In the genomic region with DNA sequence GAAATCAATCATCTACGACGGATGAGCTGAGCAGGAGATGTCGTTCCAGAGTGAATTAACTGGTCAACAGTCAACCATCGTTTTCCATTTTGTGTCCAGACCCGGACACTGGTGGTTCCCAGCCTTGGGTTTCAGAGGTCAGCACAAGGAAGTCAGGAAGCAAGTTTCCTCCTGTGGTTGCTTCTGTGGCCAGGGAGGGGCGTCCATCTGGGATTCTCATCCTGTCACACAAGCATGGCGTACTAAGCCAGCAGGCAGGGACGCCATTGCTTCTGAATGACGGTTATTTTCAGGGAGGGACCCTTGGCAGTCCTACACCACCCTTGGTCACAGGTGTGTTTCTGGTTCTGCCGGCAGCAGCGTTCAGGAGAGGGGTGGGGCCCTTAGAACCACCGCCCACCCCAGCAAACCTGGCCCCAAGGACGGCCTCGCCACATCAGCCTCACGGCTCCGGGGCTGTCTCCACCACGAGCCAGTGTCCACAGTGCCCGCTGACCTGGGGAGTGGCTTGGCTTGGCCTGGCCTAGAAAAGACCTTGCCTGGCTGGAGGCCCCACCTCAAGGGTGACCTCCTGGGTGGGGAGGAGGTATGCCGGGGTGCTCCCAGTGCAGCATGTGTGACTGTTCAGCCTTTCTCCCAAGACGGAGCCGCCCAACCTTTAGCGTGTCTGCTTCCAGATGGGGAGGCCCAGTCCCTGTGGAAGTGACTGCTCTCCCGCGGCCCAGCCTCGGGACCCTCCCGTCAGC, we compare ENCODE assay signal across 1 cellular context.
TF ChIP-seq lines count a peak whose summit lies in the region.

No MANE protein-coding gene starts in this region.

TF ChIP-seq in K562, 482 proteins besides CTCF, POLR2A, EP300 and RAD21:
- TF ChIP-seq POLR2G (IDR thresholded peaks at IDR 0.05; ENCODE audit: low read depth, low read length) (0 out of 2 replicates have a peak, but pooled peaks have one; percentile 25), ZBTB34 (CRISPR knock-in tag; IDR thresholded peaks at IDR 0.05) (no peak)
